ENCODE assay signal across 12 cellular contexts in genomic region chr12:52146822-52147366, GRCh38. TPM values are rescaled to one million over a fixed set of nuclear protein-coding genes. Genes with fewer than 3 reads are reported as not detected.
DNase-seq lines count a peak whose midpoint lies in the region; FAIRE-seq and TF ChIP-seq lines count a peak whose summit lies in the region.
"Had no signal": no experiment of that assay in that cellular context is flagged by ENCODE, and none has a peak within 500 bp of the region (broad histone marks: within the 10 kb centered on the region; RNA-seq: fewer than 3 reads in every experiment).

No MANE protein-coding gene starts in this region.

- no peaks in the 10 kb centered on the region for H3K9me3 Mint-ChIP-seq in Caco-2 (ENCODE audit: unreplicated experiment)
- H3K9me3 Mint-ChIP-seq: stimulated activated naive B cell treated with anti-CD40 and anti-IgM and Interleukin-4, amounts not matched to agents 10 μg/mL and 1 μg/mL and 100 μg/mL, for 72 hours had no signal

- no peak for TF ChIP-seq CTCF in Caco-2 (IDR thresholded peaks at IDR 0.05; ENCODE audit: insufficient read depth in 1 of 2, low read depth in 1 of 2, low read length in 1 of 2, severe bottlenecking in 1 of 2, unreplicated experiment in 1 of 2)
- no peak for TF ChIP-seq CTCF in ascending aorta (IDR thresholded peaks at IDR 0.05)
- no peak for TF ChIP-seq CTCF in keratinocyte (optimal IDR thresholded peaks at IDR 0.05 in 1 of 3, IDR thresholded peaks at IDR 0.05 in 1 of 3, conservative IDR thresholded peaks at IDR 0.05 in 1 of 3; ENCODE audit: extremely low read depth in 1 of 3, insufficient read depth in 2 of 3, low read length in 3 of 3)

- peaks cover 59% of the 10 kb centered on the region for H3K4me1 ChIP-seq in Caco-2
- peaks cover 7 to 31% of the 10 kb centered on the region in 2 donors for H3K4me1 ChIP-seq in ascending aorta
- peaks cover 89% of the 10 kb centered on the region for H3K4me1 ChIP-seq in keratinocyte (ENCODE audit: control insufficient read depth, extremely low read depth, insufficient read depth, low read length)
- peaks cover 0 to 12% of the 10 kb centered on the region in 2 donors for H3K4me1 ChIP-seq in small intestine (ENCODE audit: control insufficient read depth in 2 of 2, insufficient read depth in 1 of 2, low read depth in 1 of 2, low read length in 1 of 2)

- peak overlapping the region; percentile 97 for H3K4me2 ChIP-seq in keratinocyte (ENCODE audit: control insufficient read depth, extremely low read depth, insufficient read depth, low read depth, low read length)

- intact Hi-C loops in Caco-2 (cut with micrococcal nuclease; ENCODE audit: unreplicated experiment) (no loop called here), ascending aorta (cut with DNase I) (loop anchor here (5.0 to 10.0 kb wide), 3 partner anchors 115 to 858 kb away; partner anchors contain the start of gene EIF4B)

- FAIRE-seq in keratinocyte (lab: Jason Lieb, UNC) (no peak), small intestine (lab: Jason Lieb, UNC) (no peak)
- FAIRE-seq: endometrium had no signal

- TSS peak; percentile 72 for BruUV-seq in Caco-2 (replicated peaks; lab: Mats Ljungman, UMichigan)

- H3K27me3 ChIP-seq in Caco-2 (replicated peaks; ENCODE audit: control insufficient read depth, insufficient read depth, low read length) (no peaks in the 10 kb centered on the region), ascending aorta (no peaks in the 10 kb centered on the region), keratinocyte (ENCODE audit: control insufficient read depth, extremely low read depth, insufficient read depth, low read length) (no peaks in the 10 kb centered on the region), small intestine (ENCODE audit: control insufficient read depth in 2 of 2, insufficient read depth in 2 of 2, low read length in 2 of 2) (no peaks in the 10 kb centered on the region)

- WGBS in small intestine, 3 donors, result 49 to 77% (median 56%) methylated on average over 11 of the region's 11 CpGs

- peaks cover 10% of the 10 kb centered on the region for H3K79me2 ChIP-seq in keratinocyte (ENCODE audit: control insufficient read depth, insufficient read depth, low read length)

- no peak overlapping the region for H3K4me3 Mint-ChIP-seq in Caco-2 (ENCODE audit: unreplicated experiment)
- H3K4me3 Mint-ChIP-seq: stimulated activated naive B cell treated with anti-CD40 and anti-IgM and Interleukin-4, amounts not matched to agents 10 μg/mL and 1 μg/mL and 100 μg/mL, for 72 hours; T-helper 17 cell had no signal

- H3K36me3 ChIP-seq in Caco-2 (ENCODE audit: control insufficient read depth, insufficient read depth, low read length) (no peaks in the 10 kb centered on the region), ascending aorta (no peaks in the 10 kb centered on the region), keratinocyte (ENCODE audit: control insufficient read depth in 2 of 2, extremely low read depth in 1 of 2, insufficient read depth in 2 of 2, low read length in 2 of 2) (no peaks in the 10 kb centered on the region), small intestine (ENCODE audit: control insufficient read depth in 2 of 2, insufficient read depth in 2 of 2, low read length in 2 of 2) (no peaks in the 10 kb centered on the region)

- DNase-seq in Caco-2, result no peak
- DNase-seq in ascending aorta (ENCODE audit: low spot score in 2 of 2), result no peak
- DNase-seq in keratinocyte (ENCODE audit: low read depth, low spot score), result peak; percentile 97
- no peak for DNase-seq in small intestine
- no peak for DNase-seq in nucleus accumbens (lab: John Stamatoyannopoulos, UW)
- no peak for DNase-seq in NCI-H2081 (lab: John Stamatoyannopoulos, UW)
- no peak for DNase-seq in activated CD4-positive, alpha-beta T cell treated with anti-CD3 and anti-CD28 coated beads, Interleukin-2, amount 50 U/mL, for 1 hour
- no peak for DNase-seq in GM19238 (ENCODE audit: insufficient read length, low spot score)
- DNase-seq: stimulated activated naive B cell treated with anti-CD40 and anti-IgM and Interleukin-4, amounts not matched to agents 10 μg/mL and 1 μg/mL and 100 μg/mL, for 72 hours; T-helper 17 cell had no signal

- no peaks in the 10 kb centered on the region for H3K36me3 Mint-ChIP-seq in Caco-2 (ENCODE audit: insufficient read depth, unreplicated experiment)
- H3K36me3 Mint-ChIP-seq: stimulated activated naive B cell treated with anti-CD40 and anti-IgM and Interleukin-4, amounts not matched to agents 10 μg/mL and 1 μg/mL and 100 μg/mL, for 72 hours had no signal

- no peaks in the 10 kb centered on the region for H4K20me1 ChIP-seq in keratinocyte (ENCODE audit: control insufficient read depth, extremely low read depth, insufficient read depth, low read length)

- dilution Hi-C loops in keratinocyte (cut with MboI; ENCODE audit: extremely low pct_ligation_motif_present, low sequenced_read_pairs), result no loop called here

- peaks cover 16% of the 10 kb centered on the region for H3K4me1 Mint-ChIP-seq in Caco-2 (ENCODE audit: low read depth, unreplicated experiment)

- peak overlapping the region; percentile 70 for H3K27ac Mint-ChIP-seq in Caco-2 (ENCODE audit: unreplicated experiment)
- H3K27ac Mint-ChIP-seq: stimulated activated naive B cell treated with anti-CD40 and anti-IgM and Interleukin-4, amounts not matched to agents 10 μg/mL and 1 μg/mL and 100 μg/mL, for 72 hours had no signal

- CTCF ChIA-PET in Caco-2 (lab: Charles Lee), result interaction anchor here (0.6 to 1.1 kb wide), 6 partner anchors 10 to 237 kb away, joined by 3 to 9 read pairs (median 4); no protein-coding TSS in a partner anchor

- H3K27ac ChIP-seq in ascending aorta (peak overlapping the region; percentile 80 to 89), keratinocyte (ENCODE audit: control insufficient read depth, insufficient read depth, low read length) (peak overlapping the region; percentile 100), small intestine (ENCODE audit: low read depth in 1 of 2, low read length in 1 of 2) (peak overlapping the region; percentile 82 to 90)

- POLR2A ChIA-PET in Caco-2 (lab: Charles Lee), result interaction anchor here (1.4 kb wide), 1 partner anchor 132 kb away, joined by 4 read pairs; no protein-coding TSS in a partner anchor

- no peak overlapping the region for H2AFZ ChIP-seq in keratinocyte (ENCODE audit: control insufficient read depth, low read length)

- H3K9ac ChIP-seq in keratinocyte (ENCODE audit: control insufficient read depth, extremely low read depth, insufficient read depth, low read length), result peak overlapping the region; percentile 100

- H3K27me3 Mint-ChIP-seq in Caco-2 (ENCODE audit: insufficient read depth, unreplicated experiment), result no peaks in the 10 kb centered on the region

- no peaks in the 10 kb centered on the region for H3K9me1 ChIP-seq in keratinocyte (ENCODE audit: control insufficient read depth, extremely low read depth, insufficient read depth, low read length)

- no peak overlapping the region for H3K4me3 ChIP-seq in Caco-2 (ENCODE audit: low read depth, low read length)
- no peak overlapping the region for H3K4me3 ChIP-seq in ascending aorta
- peak overlapping the region; percentile 23 to 72 (median 63) for H3K4me3 ChIP-seq in keratinocyte (ENCODE audit: control insufficient read depth in 2 of 3, extremely low read depth in 1 of 3, insufficient read depth in 2 of 3, low read depth in 1 of 3, low read length in 3 of 3)
- H3K4me3 ChIP-seq in small intestine (ENCODE audit: low read depth in 1 of 2, low read length in 2 of 2), result no peak overlapping the region

- no peaks in the 10 kb centered on the region for H3K9me3 ChIP-seq in Caco-2
- no peaks in the 10 kb centered on the region for H3K9me3 ChIP-seq in ascending aorta
- H3K9me3 ChIP-seq in keratinocyte (ENCODE audit: control insufficient read depth, low read depth, low read length), result no peaks in the 10 kb centered on the region
- no peaks in the 10 kb centered on the region for H3K9me3 ChIP-seq in small intestine (ENCODE audit: control insufficient read depth, low read depth)

RNA-seq across cellular contexts. Expression of gene KRT80, which starts 44.9 kb away (rescaled TPM):
- total RNA-seq in Caco-2 (2022), result 0.26 and 0.29 TPM in 2 replicates
- total RNA-seq in ascending aorta, result not detected
- polyA plus RNA-seq in keratinocyte, result 3.3 to 7.2 TPM (median 4.1 TPM) in 3 replicates
- 109 TPM for polyA plus RNA-seq in keratinocyte (2011; ENCODE audit: low read depth)
- polyA plus RNA-seq in keratinocyte (2011; cell fraction: cytosol; rRNA removed), result 4.2 and 7.4 TPM in 2 replicates
- 7.3 and 11.7 TPM in 2 replicates for polyA plus RNA-seq in keratinocyte (2011; cell fraction: nucleus; rRNA removed)
- 7.1 and 246 TPM in 2 replicates for polyA plus RNA-seq in keratinocyte (2012; ENCODE audit: low replicate concordance)
- polyA minus RNA-seq in keratinocyte, result 4.3 to 10.4 TPM (median 6.0 TPM) in 3 replicates
- 7.9 TPM for polyA minus RNA-seq in keratinocyte (2011; cell fraction: cytosol; rRNA and poly(A)+ RNA removed)
- 6.9 and 10.4 TPM in 2 replicates for polyA minus RNA-seq in keratinocyte (2011; cell fraction: nucleus; rRNA and poly(A)+ RNA removed)
- polyA plus RNA-seq in small intestine, result 1 to 10 TPM in 1 of 3 donors, under 1 TPM in 2; 0.27 to 3.2 (median 0.89) TPM
- total RNA-seq: T-helper 17 cell had no signal
- polyA plus RNA-seq: neural cell had no signal

Comparison
In these comparisons a context has a peak if more than half of its experiments do, and no peak if none do; other contexts are left out.
1. H3K4me3 ChIP-seq: peak in keratinocyte (3 of 3); none in Caco-2 (single experiment), ascending aorta (0 of 2) and small intestine (0 of 2).
2. Peak in every context shown above with its lines, with median percentiles within 50 percentile points of each other: H3K27ac ChIP-seq.